In genomic region chr3:131026321-131027151, GRCh38 we compare ENCODE assay signal across 8 cellular contexts. TPM values are rescaled to one million over a fixed set of nuclear protein-coding genes. Genes with fewer than 3 reads are reported as not detected.
DNase-seq lines count a peak whose midpoint lies in the region; ATAC-seq, FAIRE-seq and TF ChIP-seq lines count a peak whose summit lies in the region.

TSS of gene ASTE1 (minus strand) at chr3:131026825. CDS start at chr3:131025306, 1,519 bp downstream.
TSS of gene NEK11 (plus strand) at chr3:131026877. CDS start at chr3:131029709, 2,832 bp downstream.

- H3K27me3 Mint-ChIP-seq in progenitor cell of endocrine pancreas: no peaks in the 10 kb centered on the region

- DNase-seq in GM12891 (ENCODE audit: insufficient read length, low spot score) (peak; percentile 76), NCI-H1417 treated with DMSO at 0.1 percent for 48 hours (lab: John Stamatoyannopoulos, UW) (peak; percentile 41), SW 1271 (lab: John Stamatoyannopoulos, UW) (peak; percentile 63 to 90), adrenal gland (peak; percentile 83 to 92 (median 89)), heart right ventricle (peak; percentile 89 to 91), progenitor cell of endocrine pancreas (ENCODE audit: low spot score, unreplicated experiment) (peak; percentile 69), ureter (ENCODE audit: low spot score) (peak; percentile 90)

- H3K27ac ChIP-seq in adrenal gland (peak within 1 kb of the TSS; percentile 53 to 92 (median 71)), heart right ventricle (peak within 1 kb of the TSS in 9 of 10 donors; percentile 62 to 94 (median 89))

- peak within 1 kb of the TSS; percentile 94 for H3K27ac Mint-ChIP-seq in progenitor cell of endocrine pancreas

- ATAC-seq in HG02798 (IDR thresholded peaks at IDR 0.05; ENCODE audit: poor library complexity, unreplicated experiment) (peak; percentile 100), heart right ventricle (peak; percentile 99 to 100 (median 99))

- peak within 1 kb of the TSS; percentile 87 for H3K4me3 Mint-ChIP-seq in progenitor cell of endocrine pancreas (ENCODE audit: low read depth)

- TF ChIP-seq CTCF in adrenal gland (IDR thresholded peaks at IDR 0.05): no peak
- no peak for TF ChIP-seq CTCF in heart right ventricle (IDR thresholded peaks at IDR 0.05)
- TF ChIP-seq CTCF in progenitor cell of endocrine pancreas (IDR thresholded peaks at IDR 0.05; ENCODE audit: unreplicated experiment): no peak

- H3K9me3 ChIP-seq in adrenal gland (replicated peaks in 1 of 3) (no peaks in the 10 kb centered on the region), heart right ventricle (no peaks in the 10 kb centered on the region)

- peak within 1 kb of the TSS; percentile 9 to 78 (median 56) for H3K4me3 ChIP-seq in adrenal gland
- H3K4me3 ChIP-seq in heart right ventricle: peak within 1 kb of the TSS; percentile 26 to 86 (median 75)

- TF ChIP-seq POLR2A in GM12891 (IDR thresholded peaks at IDR 0.05; ENCODE audit: low read depth, low read length) (peak; percentile 85), adrenal gland (IDR thresholded peaks at IDR 0.05) (peak; percentile 28 to 73)

- H3K9me3 Mint-ChIP-seq in progenitor cell of endocrine pancreas (ENCODE audit: low read depth): no peaks in the 10 kb centered on the region

- H3K36me3 ChIP-seq in adrenal gland (replicated peaks in 1 of 2) (no peaks in the 10 kb centered on the region), heart right ventricle (peaks cover 0 to 29% (median 4%) of the 10 kb centered on the region in 9 donors)

- peaks cover 11 to 25% of the 10 kb centered on the region in 2 donors for H3K4me1 ChIP-seq in adrenal gland (replicated peaks in 1 of 2)
- peaks cover 0 to 52% (median 39%) of the 10 kb centered on the region in 9 donors for H3K4me1 ChIP-seq in heart right ventricle

- peaks cover 10% of the 10 kb centered on the region for H3K36me3 Mint-ChIP-seq in progenitor cell of endocrine pancreas (ENCODE audit: insufficient read depth)

- 0 to 1% (median 1%) methylated on average over 10 to 56 of the region's 56 CpGs for WGBS in adrenal gland, 4 donors
- 1% methylated on average over 56 of the region's 56 CpGs for WGBS in heart right ventricle, 2 donors

- intact Hi-C loops in adrenal gland (cut with DNase I): no loop called here
- intact Hi-C loops in heart right ventricle (cut with DNase I): loop anchor here in 4 of 10 donors (10.0 kb wide), 3 partner anchors 272 to 478 kb away; partner anchors contain the start of gene MRPL3 (in 1 of the 4)

- H3K27me3 ChIP-seq in adrenal gland: no peaks in the 10 kb centered on the region
- H3K27me3 ChIP-seq in heart right ventricle: no peaks in the 10 kb centered on the region

- peak; percentile 99 for FAIRE-seq in GM12891 (lab: Jason Lieb, UNC)

- H3K4me1 Mint-ChIP-seq in progenitor cell of endocrine pancreas (ENCODE audit: low read depth): peaks cover 18% of the 10 kb centered on the region

TF ChIP-seq in GM12891, 5 proteins besides CTCF, POLR2A, EP300 and RAD21:
- TF ChIP-seq TAF1 (IDR thresholded peaks at IDR 0.05; ENCODE audit: low read depth, low read length): peak; percentile 83
- no peak for TF ChIP-seq POU2F2 (IDR thresholded peaks at IDR 0.05; ENCODE audit: low read depth, low read length)
- TF ChIP-seq POLR2AphosphoS5 (IDR thresholded peaks at IDR 0.05; ENCODE audit: low read depth, low read length): peak; percentile 89; the same call in 1 of the 2 replicates
- no peak for TF ChIP-seq PAX5 (IDR thresholded peaks at IDR 0.05; ENCODE audit: insufficient read depth, low read length, severe bottlenecking)
- peak; percentile 56 for TF ChIP-seq SPI1 (IDR thresholded peaks at IDR 0.05; ENCODE audit: low read depth, low read length)
TF ChIP-seq in GM12891: peak in this region for 3.

RNA-seq across cellular contexts. Expression of gene ASTE1, which starts in this region (rescaled TPM):
- polyA plus RNA-seq in GM12891 (2012; ENCODE audit: low read depth, missing spikeins): 3.8 TPM
- total RNA-seq in adrenal gland (1 to 10 TPM; 1.8 to 8.3 (median 6.1) TPM), heart right ventricle (1 to 10 TPM; 1.5 to 4.5 (median 3.5) TPM), progenitor cell of endocrine pancreas (7.7 and 8.6 TPM in 2 replicates), ureter (12.8 TPM)
- polyA plus RNA-seq in adrenal gland (1 to 10 TPM; 2.8 to 7.2 (median 3.1) TPM), heart right ventricle (1 to 10 TPM; 2.1 TPM)

RNA-seq across cellular contexts. Expression of gene NEK11, which starts in this region (rescaled TPM):
- 0.45 TPM for polyA plus RNA-seq in GM12891 (2012; ENCODE audit: low read depth, missing spikeins)
- 10 to 100 TPM in 4 of 8 donors, 1 to 10 TPM in 4; 5.2 to 19.8 (median 10.0) TPM for total RNA-seq in adrenal gland
- 1 to 10 TPM; 5.6 to 7.3 (median 6.8) TPM for polyA plus RNA-seq in adrenal gland
- total RNA-seq in heart right ventricle: 1 to 10 TPM; 1.3 to 3.7 (median 2.1) TPM
- polyA plus RNA-seq in heart right ventricle: 1 to 10 TPM in 1 of 2 donors, under 1 TPM in 1; 0.88 to 1.0 TPM
- 16.8 and 18.7 TPM in 2 replicates for total RNA-seq in progenitor cell of endocrine pancreas
- total RNA-seq in ureter: 10.2 TPM

Comparison
In these comparisons a context has a peak if more than half of its experiments do, and no peak if none do; other contexts are left out.
1. Peak in every context shown above with its lines: DNase-seq, ATAC-seq, H3K4me3 ChIP-seq and H3K27ac ChIP-seq.